In the genomic region with DNA sequence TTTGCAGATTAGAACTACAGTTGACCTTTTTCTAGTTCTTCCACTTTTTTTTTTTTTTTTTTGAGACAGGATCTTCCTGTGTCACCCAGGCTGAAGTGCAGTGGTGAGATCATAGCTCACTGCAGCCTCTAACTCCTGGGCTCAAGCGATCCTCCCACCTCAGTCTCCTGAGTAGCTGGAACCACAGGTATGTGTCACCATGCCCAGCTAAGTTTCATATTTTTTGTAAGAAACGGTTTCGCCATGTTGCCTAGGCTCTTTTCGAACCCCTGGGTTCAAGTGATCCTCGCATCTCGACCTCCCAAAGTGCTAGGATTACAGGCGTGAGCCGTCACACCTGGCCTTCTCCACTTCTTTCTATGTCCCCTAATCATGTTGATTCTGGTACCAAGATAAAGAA, we compare ENCODE assay signal across 1 cellular context.
TF ChIP-seq lines count a peak whose summit lies in the region.

No MANE protein-coding gene starts in this region.

TF ChIP-seq in GM12878, 131 proteins besides CTCF, POLR2A, EP300 and RAD21:
- no peak for TF ChIP-seq RCOR1 (conservative IDR thresholded peaks at IDR 0.05; ENCODE audit: low read depth, low read length)
- TF ChIP-seq TCF3 (IDR thresholded peaks at IDR 0.05; ENCODE audit: borderline replicate concordance, insufficient read depth, low read depth, low read length), result no peak
- TF ChIP-seq BMI1 (IDR thresholded peaks at IDR 0.05; ENCODE audit: borderline replicate concordance), result no peak
- TF ChIP-seq TBL1XR1 (IDR thresholded peaks at IDR 0.05; ENCODE audit: low read depth, low read length), result no peak
- TF ChIP-seq STAT3 (IDR thresholded peaks at IDR 0.05; ENCODE audit: low read depth, low read length), result no peak
- TF ChIP-seq CBFB (IDR thresholded peaks at IDR 0.05; ENCODE audit: low read depth), result no peak
- TF ChIP-seq, protein P1, sequence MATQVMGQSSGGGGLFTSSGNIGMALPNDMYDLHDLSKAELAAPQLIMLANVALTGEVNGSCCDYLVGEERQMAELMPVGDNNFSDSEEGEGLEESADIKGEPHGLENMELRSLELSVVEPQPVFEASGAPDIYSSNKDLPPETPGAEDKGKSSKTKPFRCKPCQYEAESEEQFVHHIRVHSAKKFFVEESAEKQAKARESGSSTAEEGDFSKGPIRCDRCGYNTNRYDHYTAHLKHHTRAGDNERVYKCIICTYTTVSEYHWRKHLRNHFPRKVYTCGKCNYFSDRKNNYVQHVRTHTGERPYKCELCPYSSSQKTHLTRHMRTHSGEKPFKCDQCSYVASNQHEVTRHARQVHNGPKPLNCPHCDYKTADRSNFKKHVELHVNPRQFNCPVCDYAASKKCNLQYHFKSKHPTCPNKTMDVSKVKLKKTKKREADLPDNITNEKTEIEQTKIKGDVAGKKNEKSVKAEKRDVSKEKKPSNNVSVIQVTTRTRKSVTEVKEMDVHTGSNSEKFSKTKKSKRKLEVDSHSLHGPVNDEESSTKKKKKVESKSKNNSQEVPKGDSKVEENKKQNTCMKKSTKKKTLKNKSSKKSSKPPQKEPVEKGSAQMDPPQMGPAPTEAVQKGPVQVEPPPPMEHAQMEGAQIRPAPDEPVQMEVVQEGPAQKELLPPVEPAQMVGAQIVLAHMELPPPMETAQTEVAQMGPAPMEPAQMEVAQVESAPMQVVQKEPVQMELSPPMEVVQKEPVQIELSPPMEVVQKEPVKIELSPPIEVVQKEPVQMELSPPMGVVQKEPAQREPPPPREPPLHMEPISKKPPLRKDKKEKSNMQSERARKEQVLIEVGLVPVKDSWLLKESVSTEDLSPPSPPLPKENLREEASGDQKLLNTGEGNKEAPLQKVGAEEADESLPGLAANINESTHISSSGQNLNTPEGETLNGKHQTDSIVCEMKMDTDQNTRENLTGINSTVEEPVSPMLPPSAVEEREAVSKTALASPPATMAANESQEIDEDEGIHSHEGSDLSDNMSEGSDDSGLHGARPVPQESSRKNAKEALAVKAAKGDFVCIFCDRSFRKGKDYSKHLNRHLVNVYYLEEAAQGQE (IDR thresholded peaks at IDR 0.05; ENCODE audit: low read depth, low read length), result no peak
- TF ChIP-seq, protein P2, sequence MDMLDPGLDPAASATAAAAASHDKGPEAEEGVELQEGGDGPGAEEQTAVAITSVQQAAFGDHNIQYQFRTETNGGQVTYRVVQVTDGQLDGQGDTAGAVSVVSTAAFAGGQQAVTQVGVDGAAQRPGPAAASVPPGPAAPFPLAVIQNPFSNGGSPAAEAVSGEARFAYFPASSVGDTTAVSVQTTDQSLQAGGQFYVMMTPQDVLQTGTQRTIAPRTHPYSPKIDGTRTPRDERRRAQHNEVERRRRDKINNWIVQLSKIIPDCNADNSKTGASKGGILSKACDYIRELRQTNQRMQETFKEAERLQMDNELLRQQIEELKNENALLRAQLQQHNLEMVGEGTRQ (IDR thresholded peaks at IDR 0.05; ENCODE audit: borderline replicate concordance, low read depth, low read length), result no peak
- no peak for TF ChIP-seq EZH2 (IDR thresholded peaks at IDR 0.05; ENCODE audit: borderline replicate concordance, control insufficient read depth, low read depth, low read length)
